Comparison of ENCODE assay signal across 8 cellular contexts in genomic region chr17:39244600-39245570, GRCh38. TPM values are rescaled to one million over a fixed set of nuclear protein-coding genes. Genes with fewer than 3 reads are reported as not detected.
A peak's percentile ranks its signal among the peaks of the same experiment; 100 is the strongest.
DNase-seq lines count a peak whose midpoint lies in the region; ATAC-seq and TF ChIP-seq lines count a peak whose summit lies in the region.

No MANE protein-coding gene starts in this region.

- intact Hi-C loops in PC-3 (cut with micrococcal nuclease): loop anchor here (1.0 kb wide), 1 partner anchor 38 kb away; no protein-coding TSS in a partner anchor

- H4K20me1 ChIP-seq in PC-3 (ENCODE audit: low read length): no peaks in the 10 kb centered on the region

- no peaks in the 10 kb centered on the region for H3K79me2 ChIP-seq in PC-3 (ENCODE audit: low read length)

- no peaks in the 10 kb centered on the region for H3K27me3 ChIP-seq in PC-3 (ENCODE audit: low read length)

- H3K27ac Mint-ChIP-seq in nephron: peak overlapping the region in 2 of 3 experiments; percentile 39 to 58

- peak; percentile 44 for DNase-seq in GM04504 (ENCODE audit: low read depth)
- peak; percentile 90 for DNase-seq in PC-3
- peak; percentile 76 for DNase-seq in activated T-cell treated with anti-CD3 and anti-CD28 coated beads for 48 hours (ENCODE audit: low read depth)
- peak; percentile 60 for DNase-seq in fibroblast of gingiva (ENCODE audit: low read depth)
- DNase-seq in stimulated activated naive CD4-positive, alpha-beta T cell (lab: John Stamatoyannopoulos, UW): peak; percentile 61 to 88 (median 79)

- no peak overlapping the region for H3K9ac ChIP-seq in PC-3 (ENCODE audit: low read length)

- no peaks in the 10 kb centered on the region for H3K9me3 ChIP-seq in PC-3 (ENCODE audit: low read length)

- H3K27me3 Mint-ChIP-seq in nephron (ENCODE audit: low read depth): peaks cover 6% of the 10 kb centered on the region

- H3K4me1 Mint-ChIP-seq in nephron: peaks cover 5% of the 10 kb centered on the region

- no peaks in the 10 kb centered on the region for H3K9me3 Mint-ChIP-seq in nephron

- no peaks in the 10 kb centered on the region for H3K36me3 ChIP-seq in PC-3 (ENCODE audit: low read depth, low read length)

- POLR2A ChIA-PET in PC-3 (lab: Charles Lee; ENCODE audit: unreplicated experiment): no interaction called here

- H3K27ac ChIP-seq in PC-3 (ENCODE audit: low read length): no peak overlapping the region

- TF ChIP-seq CTCF in LNCAP (IDR thresholded peaks at IDR 0.05) (peak; percentile 90), PC-3 (conservative IDR thresholded peaks at IDR 0.05; ENCODE audit: low read depth, low read length) (peak; percentile 89), nephron (IDR thresholded peaks at IDR 0.05; ENCODE audit: unreplicated experiment in 3 of 3) (peak; percentile 91 to 94 (median 94))

- H3K9me2 ChIP-seq in PC-3 (replicated peaks; ENCODE audit: low read length): no peaks in the 10 kb centered on the region

- BruUV-seq in PC-3 (replicated peaks; lab: Mats Ljungman, UMichigan): no TSS peak

- H3K4me1 ChIP-seq in PC-3 (ENCODE audit: insufficient read depth, low read length): peaks cover 6% of the 10 kb centered on the region; the same call in 1 of the 2 replicates

- no peaks in the 10 kb centered on the region for H3F3A ChIP-seq in PC-3 (ENCODE audit: low read length, unreplicated experiment)

- no peak overlapping the region for H2AFZ ChIP-seq in PC-3 (ENCODE audit: low read length)

- ATAC-seq in PC-3 (peak; percentile 79), GM21526 (IDR thresholded peaks at IDR 0.05; ENCODE audit: low FRiP score, unreplicated experiment) (no peak)

- CTCF ChIA-PET in PC-3 (lab: Charles Lee): interaction anchor here (0.5 to 1.7 kb wide), 10 partner anchors 36 to 325 kb away, joined by 3 to 14 read pairs (median 5); no protein-coding TSS in a partner anchor

- no peak overlapping the region for H3K4me3 Mint-ChIP-seq in nephron

- H3K4me2 ChIP-seq in PC-3 (ENCODE audit: low read length): no peak overlapping the region

- no peak overlapping the region for H3K4me3 ChIP-seq in PC-3 (ENCODE audit: low read length)

- no peaks in the 10 kb centered on the region for H3K36me3 Mint-ChIP-seq in nephron (ENCODE audit: low read depth)

RNA-seq across cellular contexts. Expression of gene STAC2, which starts 19.1 kb away (rescaled TPM):
- total RNA-seq in PC-3 (2014; rRNA removed): not detected in 2 replicates

RNA-seq across cellular contexts. Expression of gene RPL19, which starts 44.8 kb away (rescaled TPM):
- 2,496 and 2,509 TPM in 2 replicates for total RNA-seq in PC-3 (2014; rRNA removed)

RNA-seq across cellular contexts. Expression of gene CACNB1, which starts 47.4 kb away (rescaled TPM):
- 4.3 and 6.0 TPM in 2 replicates for total RNA-seq in PC-3 (2014; rRNA removed)
